In the genomic region with DNA sequence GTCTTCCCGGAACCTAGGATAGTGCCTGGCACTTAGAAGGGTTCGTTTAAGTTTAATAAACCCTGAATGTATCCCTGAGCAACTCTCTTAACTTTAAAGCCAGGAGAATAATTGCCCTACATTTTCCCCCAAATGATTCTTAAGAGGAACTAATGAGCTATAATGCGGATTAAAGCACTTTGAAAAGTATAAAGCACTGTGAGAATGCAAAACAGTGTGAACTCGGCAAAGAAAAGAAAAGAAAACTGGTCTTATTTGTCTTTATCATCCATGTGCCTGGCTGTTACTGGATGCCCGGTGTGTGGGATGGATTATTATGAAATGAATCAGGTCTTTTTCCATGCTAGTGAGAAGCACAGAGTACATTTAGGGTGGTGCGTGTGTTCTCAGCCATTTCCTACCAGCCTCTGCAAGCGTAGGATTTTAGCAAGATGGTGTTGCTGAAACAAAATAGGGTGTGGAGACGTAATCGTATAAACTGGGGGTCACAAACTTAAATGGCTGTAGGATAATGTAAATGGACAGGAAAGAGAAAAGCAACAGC, we compare ENCODE assay signal across 15 cellular contexts. TPM values are rescaled to one million over a fixed set of nuclear protein-coding genes. Genes with fewer than 3 reads are reported as not detected.
DNase-seq lines count a peak whose midpoint lies in the region; ATAC-seq and TF ChIP-seq lines count a peak whose summit lies in the region.
"Had no signal": no experiment of that assay in that cellular context is flagged by ENCODE, and none has a peak within 500 bp of the region (broad histone marks: within the 10 kb centered on the region; RNA-seq: fewer than 3 reads in every experiment).

No MANE protein-coding gene starts in this region.

- H3K27ac Mint-ChIP-seq in stimulated activated naive CD8-positive, alpha-beta T cell treated with anti-CD3 and anti-CD28 coated beads, Interleukin-15, Interleukin-2, amounts not matched to agents 100 ng/mL and 50 ng/mL, for 24 hours = no peak overlapping the region
- H3K27ac Mint-ChIP-seq in stimulated activated naive CD8-positive, alpha-beta T cell treated with anti-CD3 and anti-CD28 coated beads, Interleukin-15, amount 100 ng/mL, for 72 hours = no peak overlapping the region
- H3K27ac Mint-ChIP-seq in endothelial cell (ENCODE audit: unreplicated experiment) (no peak overlapping the region), nephron (peak overlapping the region in 2 of 3 experiments; percentile 61 to 67)
- H3K27ac Mint-ChIP-seq: effector memory CD8-positive, alpha-beta T cell had no signal

- TF ChIP-seq CTCF in endothelial cell (IDR thresholded peaks at IDR 0.05; ENCODE audit: unreplicated experiment) = no peak
- no peak for TF ChIP-seq CTCF in nephron (IDR thresholded peaks at IDR 0.05; ENCODE audit: unreplicated experiment in 3 of 3)
- no peak for TF ChIP-seq CTCF in GM13977 (IDR thresholded peaks at IDR 0.05; ENCODE audit: extremely low read depth, insufficient read depth, missing control alignments)

- peaks cover 14% of the 10 kb centered on the region for H3K4me1 Mint-ChIP-seq in stimulated activated naive CD8-positive, alpha-beta T cell treated with anti-CD3 and anti-CD28 coated beads, Interleukin-15, Interleukin-2, amounts not matched to agents 100 ng/mL and 50 ng/mL, for 24 hours (ENCODE audit: low read depth)
- peaks cover 17% of the 10 kb centered on the region for H3K4me1 Mint-ChIP-seq in stimulated activated naive CD8-positive, alpha-beta T cell treated with anti-CD3 and anti-CD28 coated beads, Interleukin-15, amount 100 ng/mL, for 72 hours
- H3K4me1 Mint-ChIP-seq in endothelial cell (ENCODE audit: unreplicated experiment) (peaks cover 10% of the 10 kb centered on the region), nephron (peaks cover 36% of the 10 kb centered on the region)

- no peak for ATAC-seq in stimulated activated naive CD8-positive, alpha-beta T cell treated with anti-CD3 and anti-CD28 coated beads, Interleukin-15, amount 100 ng/mL, for 72 hours
- ATAC-seq in HG02970 (IDR thresholded peaks at IDR 0.05; ENCODE audit: low FRiP score, unreplicated experiment) (no peak), HG03354 (IDR thresholded peaks at IDR 0.05; ENCODE audit: poor library complexity, severe bottlenecking, unreplicated experiment) (no peak)
- ATAC-seq: effector memory CD8-positive, alpha-beta T cell; GM12878 had no signal

- H3K4me3 Mint-ChIP-seq in stimulated activated naive CD8-positive, alpha-beta T cell treated with anti-CD3 and anti-CD28 coated beads, Interleukin-15, Interleukin-2, amounts not matched to agents 100 ng/mL and 50 ng/mL, for 24 hours = peak overlapping the region; percentile 20
- no peak overlapping the region for H3K4me3 Mint-ChIP-seq in stimulated activated naive CD8-positive, alpha-beta T cell treated with anti-CD3 and anti-CD28 coated beads, Interleukin-15, amount 100 ng/mL, for 72 hours
- H3K4me3 Mint-ChIP-seq in endothelial cell (ENCODE audit: unreplicated experiment) (peak overlapping the region; percentile 78), nephron (peak overlapping the region in 2 of 3 experiments; percentile 61 to 67)
- H3K4me3 Mint-ChIP-seq: effector memory CD8-positive, alpha-beta T cell had no signal

- in situ Hi-C loops in GM13977 (cut with MboI; ENCODE audit: low pct_unique_long_range_greater_than_20kb, low sequenced_read_pairs, unreplicated experiment) = no loop called here

- DNase-seq in stimulated activated naive CD8-positive, alpha-beta T cell treated with anti-CD3 and anti-CD28 coated beads, Interleukin-15, amount 100 ng/mL, for 72 hours = no peak
- DNase-seq in endothelial cell (ENCODE audit: low spot score) = no peak
- no peak for DNase-seq in GM13977 (ENCODE audit: low spot score)
- no peak for DNase-seq in NCI-H2081 (lab: John Stamatoyannopoulos, UW)
- DNase-seq: activated T-cell treated with anti-CD3 and anti-CD28 coated beads, Interleukin-2, amount 50 U/mL, for 1 hour; DND-41; effector memory CD8-positive, alpha-beta T cell; stimulated activated CD4-positive, alpha-beta T cell treated with anti-CD3 and anti-CD28 coated beads, Interleukin-15, amount 100 ng/mL, for 24 hours had no signal

- H3K27me3 Mint-ChIP-seq in stimulated activated naive CD8-positive, alpha-beta T cell treated with anti-CD3 and anti-CD28 coated beads, Interleukin-15, Interleukin-2, amounts not matched to agents 100 ng/mL and 50 ng/mL, for 24 hours = peaks cover 56% of the 10 kb centered on the region
- H3K27me3 Mint-ChIP-seq in stimulated activated naive CD8-positive, alpha-beta T cell treated with anti-CD3 and anti-CD28 coated beads, Interleukin-15, amount 100 ng/mL, for 72 hours = peaks cover 70% of the 10 kb centered on the region
- peaks cover 6% of the 10 kb centered on the region for H3K27me3 Mint-ChIP-seq in endothelial cell (ENCODE audit: unreplicated experiment)
- H3K27me3 Mint-ChIP-seq in nephron (ENCODE audit: low read depth) = peaks cover 12% of the 10 kb centered on the region

- no peaks in the 10 kb centered on the region for H3K9me3 Mint-ChIP-seq in stimulated activated naive CD8-positive, alpha-beta T cell treated with anti-CD3 and anti-CD28 coated beads, Interleukin-15, Interleukin-2, amounts not matched to agents 100 ng/mL and 50 ng/mL, for 24 hours
- H3K9me3 Mint-ChIP-seq in stimulated activated naive CD8-positive, alpha-beta T cell treated with anti-CD3 and anti-CD28 coated beads, Interleukin-15, amount 100 ng/mL, for 72 hours = peaks cover 5 to 8% of the 10 kb centered on the region in 2 donors
- no peaks in the 10 kb centered on the region for H3K9me3 Mint-ChIP-seq in endothelial cell (ENCODE audit: unreplicated experiment)
- H3K9me3 Mint-ChIP-seq in nephron = peaks cover 2% of the 10 kb centered on the region
- H3K9me3 Mint-ChIP-seq: effector memory CD8-positive, alpha-beta T cell had no signal

- H3K36me3 Mint-ChIP-seq in stimulated activated naive CD8-positive, alpha-beta T cell treated with anti-CD3 and anti-CD28 coated beads, Interleukin-15, Interleukin-2, amounts not matched to agents 100 ng/mL and 50 ng/mL, for 24 hours (ENCODE audit: low read depth) = no peaks in the 10 kb centered on the region
- H3K36me3 Mint-ChIP-seq in endothelial cell (ENCODE audit: low read depth, unreplicated experiment) (no peaks in the 10 kb centered on the region), nephron (ENCODE audit: low read depth) (no peaks in the 10 kb centered on the region)

RNA-seq across cellular contexts. Expression of a gene that starts 1.0 kb away (rescaled TPM):
- 0.05 TPM for total RNA-seq in endothelial cell (ENCODE audit: unreplicated experiment)
- total RNA-seq: glomerular endothelial cell, GM12878, LHCN-M2 had no signal

Comparison
In these comparisons a context has a peak if more than half of its experiments do, and no peak if none do; other contexts are left out.
1. H3K4me3 Mint-ChIP-seq: peak in stimulated activated naive CD8-positive, alpha-beta T cell treated with anti-CD3 and anti-CD28 coated beads, Interleukin-15, Interleukin-2, amounts not matched to agents 100 ng/mL and 50 ng/mL, for 24 hours (single experiment), endothelial cell (single experiment) and nephron (2 of 3); none in stimulated activated naive CD8-positive, alpha-beta T cell treated with anti-CD3 and anti-CD28 coated beads, Interleukin-15, amount 100 ng/mL, for 72 hours (0 of 2).
2. H3K27ac Mint-ChIP-seq: peak in nephron (2 of 3); none in stimulated activated naive CD8-positive, alpha-beta T cell treated with anti-CD3 and anti-CD28 coated beads, Interleukin-15, Interleukin-2, amounts not matched to agents 100 ng/mL and 50 ng/mL, for 24 hours (single experiment), stimulated activated naive CD8-positive, alpha-beta T cell treated with anti-CD3 and anti-CD28 coated beads, Interleukin-15, amount 100 ng/mL, for 72 hours (0 of 2) and endothelial cell (single experiment).